Comparison of ENCODE assay signal across 7 cellular contexts in genomic region chrX:119887721-119888425, GRCh38. TPM values are rescaled to one million over a fixed set of nuclear protein-coding genes. Genes with fewer than 3 reads are reported as not detected.
DNase-seq lines count a peak whose midpoint lies in the region; ATAC-seq and TF ChIP-seq lines count a peak whose summit lies in the region.

No MANE protein-coding gene starts in this region.

- H3K27me3 ChIP-seq in PC-9 (ENCODE audit: insufficient read depth, low read depth) (no peaks in the 10 kb centered on the region), neutrophil (peaks cover 6% of the 10 kb centered on the region), aorta (ENCODE audit: control insufficient read depth in 1 of 2, insufficient read depth in 2 of 2, low read length in 1 of 2) (no peaks in the 10 kb centered on the region)

- H2AFZ ChIP-seq in PC-9, result peak overlapping the region; percentile 89

- no peaks in the 10 kb centered on the region for H3K79me2 ChIP-seq in PC-9 (ENCODE audit: low read depth)

- peaks cover 4% of the 10 kb centered on the region for H3K4me1 Mint-ChIP-seq in activated T-helper 2 cell treated with anti-CD3 and anti-CD28 coated beads, Interferon-gamma antibody, Interleukin-2, Interleukin-4, amounts not matched to agents 10 μg/mL and 5 μg/mL and 100 μg/mL, durations not matched to agents 14 hours and 24 hours and 36 hours (ENCODE audit: low read depth)

- H4K20me1 ChIP-seq in PC-9 (ENCODE audit: insufficient read depth), result no peaks in the 10 kb centered on the region

- POLR2A ChIA-PET in PC-9 (lab: Charles Lee; ENCODE audit: unreplicated experiment), result interaction anchor here (0.7 kb wide), 3 partner anchors 9 to 130 kb away, joined by 6 to 31 read pairs (median 8); partner anchors contain the start of gene SOWAHD

- ATAC-seq in GM18505 (IDR thresholded peaks at IDR 0.05; ENCODE audit: unreplicated experiment), result peak; percentile 93
- peak; percentile 92 for ATAC-seq in HG03354 (IDR thresholded peaks at IDR 0.05; ENCODE audit: poor library complexity, severe bottlenecking, unreplicated experiment)
- ATAC-seq in aorta (ENCODE audit: low FRiP score), result peak; percentile 65

- 11 to 35% methylated on average over 39 to 40 of the region's 40 CpGs for WGBS in aorta, 2 donors

- H3F3A ChIP-seq in PC-9 (ENCODE audit: insufficient read depth, low read depth), result peaks cover 5% of the 10 kb centered on the region; the same call in 1 of the 2 replicates

- TF ChIP-seq CTCF in PC-9 (conservative IDR thresholded peaks at IDR 0.05) (peak; percentile 83), neutrophil (IDR thresholded peaks at IDR 0.05) (peak; percentile 62)

- H3K9me3 ChIP-seq in PC-9 (ENCODE audit: insufficient read depth, low read depth) (no peaks in the 10 kb centered on the region), neutrophil (no peaks in the 10 kb centered on the region), aorta (ENCODE audit: control insufficient read depth, low read length) (no peaks in the 10 kb centered on the region)

- no TSS peak for BruUV-seq in PC-9 (replicated peaks; lab: Mats Ljungman, UMichigan)

- H3K4me1 ChIP-seq in PC-9 (replicated peaks; ENCODE audit: insufficient read depth), result no peaks in the 10 kb centered on the region
- H3K4me1 ChIP-seq in neutrophil (ENCODE audit: control insufficient read depth in 1 of 2, insufficient read depth in 1 of 2, low read depth in 1 of 2, low read length in 1 of 2), result peaks cover 0 to 6% of the 10 kb centered on the region in 2 experiments
- no peaks in the 10 kb centered on the region for H3K4me1 ChIP-seq in aorta (ENCODE audit: control insufficient read depth in 1 of 2, insufficient read depth in 2 of 2, low read length in 2 of 2)

- TF ChIP-seq POLR2A in GM18505 (IDR thresholded peaks at IDR 0.05; ENCODE audit: borderline replicate concordance, extremely low read depth, insufficient read depth, insufficient read length), result no peak

- DNase-seq in PC-9, result peak; percentile 65 to 77
- peak; percentile 52 for DNase-seq in activated T-helper 2 cell treated with anti-CD3 and anti-CD28 coated beads, Interferon-gamma antibody, Interleukin-2, Interleukin-4, amounts not matched to agents 10 μg/mL and 5 μg/mL and 100 μg/mL, durations not matched to agents 14 hours and 24 hours and 36 hours (ENCODE audit: low spot score)
- peak; percentile 28 for DNase-seq in fibroblast of the conjunctiva (ENCODE audit: low read depth)
- peak; percentile 68 to 80 for DNase-seq in aorta

- peak overlapping the region; percentile 45 for H3K4me3 Mint-ChIP-seq in activated T-helper 2 cell treated with anti-CD3 and anti-CD28 coated beads, Interferon-gamma antibody, Interleukin-2, Interleukin-4, amounts not matched to agents 10 μg/mL and 5 μg/mL and 100 μg/mL, durations not matched to agents 14 hours and 24 hours and 36 hours (ENCODE audit: low read depth)

- H3K27me3 Mint-ChIP-seq in activated T-helper 2 cell treated with anti-CD3 and anti-CD28 coated beads, Interferon-gamma antibody, Interleukin-2, Interleukin-4, amounts not matched to agents 10 μg/mL and 5 μg/mL and 100 μg/mL, durations not matched to agents 14 hours and 24 hours and 36 hours (ENCODE audit: low read depth), result no peaks in the 10 kb centered on the region

- no peak overlapping the region for H3K27ac Mint-ChIP-seq in activated T-helper 2 cell treated with anti-CD3 and anti-CD28 coated beads, Interferon-gamma antibody, Interleukin-2, Interleukin-4, amounts not matched to agents 10 μg/mL and 5 μg/mL and 100 μg/mL, durations not matched to agents 14 hours and 24 hours and 36 hours

- no peaks in the 10 kb centered on the region for H3K36me3 ChIP-seq in PC-9 (ENCODE audit: low read depth)
- no peaks in the 10 kb centered on the region for H3K36me3 ChIP-seq in neutrophil
- H3K36me3 ChIP-seq in aorta (ENCODE audit: control insufficient read depth in 1 of 2, insufficient read depth in 2 of 2, low read length in 1 of 2), result no peaks in the 10 kb centered on the region

- CTCF ChIA-PET in PC-9 (lab: Charles Lee), result interaction anchor here (0.6 to 1.0 kb wide), 5 partner anchors 35 to 235 kb away, joined by 4 to 7 read pairs (median 4); partner anchors contain the start of gene RPL39

- H3K4me2 ChIP-seq in PC-9, result peak overlapping the region; percentile 88

- H3K9me2 ChIP-seq in PC-9 (ENCODE audit: insufficient read depth), result no peaks in the 10 kb centered on the region

- intact Hi-C loops in PC-9 (cut with micrococcal nuclease; ENCODE audit: unreplicated experiment), result loop anchor here (2.0 to 10.0 kb wide), 5 partner anchors 15 to 371 kb away; partner anchors contain the start of genes NKAP, NKRF and SEPTIN6
- intact Hi-C loops in activated T-helper 2 cell treated with anti-CD3 and anti-CD28 coated beads, Interferon-gamma antibody, Interleukin-2, Interleukin-4, amounts not matched to agents 10 μg/mL and 5 μg/mL and 100 μg/mL, durations not matched to agents 14 hours and 24 hours and 36 hours (cut with micrococcal nuclease), result loop anchor here (10.0 kb wide), 1 partner anchor 403 kb away; no protein-coding TSS in a partner anchor
- intact Hi-C loops in aorta (cut with DNase I), result no loop called here

- H3K27ac ChIP-seq in PC-9 (no peak overlapping the region), neutrophil (no peak overlapping the region), aorta (ENCODE audit: low read depth in 1 of 2, low read length in 2 of 2) (no peak overlapping the region)

- H3K9me3 Mint-ChIP-seq in activated T-helper 2 cell treated with anti-CD3 and anti-CD28 coated beads, Interferon-gamma antibody, Interleukin-2, Interleukin-4, amounts not matched to agents 10 μg/mL and 5 μg/mL and 100 μg/mL, durations not matched to agents 14 hours and 24 hours and 36 hours, result no peaks in the 10 kb centered on the region

- peak overlapping the region; percentile 66 for H3K4me3 ChIP-seq in PC-9
- H3K4me3 ChIP-seq in neutrophil (ENCODE audit: low read depth in 1 of 2, low read length in 1 of 2), result peak overlapping the region; percentile 48 to 55
- H3K4me3 ChIP-seq in aorta (ENCODE audit: low read length in 2 of 2), result no peak overlapping the region

- H3K36me3 Mint-ChIP-seq in activated T-helper 2 cell treated with anti-CD3 and anti-CD28 coated beads, Interferon-gamma antibody, Interleukin-2, Interleukin-4, amounts not matched to agents 10 μg/mL and 5 μg/mL and 100 μg/mL, durations not matched to agents 14 hours and 24 hours and 36 hours (ENCODE audit: low read depth), result no peaks in the 10 kb centered on the region

RNA-seq across cellular contexts. Expression of gene AKAP14, which starts 7.8 kb away (rescaled TPM):
- total RNA-seq in PC-9 (2021), result 2.7 TPM in 1 of 2 replicates, not detected in the other
- not detected in 2 replicates for total RNA-seq in activated T-helper 2 cell treated with anti-CD3 and anti-CD28 coated beads, Interferon-gamma antibody, Interleukin-2, Interleukin-4, amounts not matched to agents 10 μg/mL and 5 μg/mL and 100 μg/mL, durations not matched to agents 14 hours and 24 hours and 36 hours
- total RNA-seq in aorta, result not detected
- not detected for polyA plus RNA-seq in aorta

RNA-seq across cellular contexts. Expression of gene NDUFA1, which starts 16.2 kb away (rescaled TPM):
- 181 and 189 TPM in 2 replicates for total RNA-seq in PC-9 (2021)
- 82.6 and 84.4 TPM in 2 replicates for total RNA-seq in activated T-helper 2 cell treated with anti-CD3 and anti-CD28 coated beads, Interferon-gamma antibody, Interleukin-2, Interleukin-4, amounts not matched to agents 10 μg/mL and 5 μg/mL and 100 μg/mL, durations not matched to agents 14 hours and 24 hours and 36 hours
- 10 to 100 TPM; 53.8 to 64.4 TPM for total RNA-seq in aorta
- polyA plus RNA-seq in aorta, result 100 to 1,000 TPM; 119 to 187 TPM

RNA-seq across cellular contexts. Expression of gene RNF113A, which starts 16.3 kb away (rescaled TPM):
- total RNA-seq in PC-9 (2021) (23.2 and 24.2 TPM in 2 replicates), aorta (10 to 100 TPM in 1 of 2 donors, 1 to 10 TPM in 1; 9.6 to 10.1 TPM)
- total RNA-seq in activated T-helper 2 cell treated with anti-CD3 and anti-CD28 coated beads, Interferon-gamma antibody, Interleukin-2, Interleukin-4, amounts not matched to agents 10 μg/mL and 5 μg/mL and 100 μg/mL, durations not matched to agents 14 hours and 24 hours and 36 hours, result 24.0 and 26.8 TPM in 2 replicates
- polyA plus RNA-seq in aorta, result 10 to 100 TPM in 1 of 2 donors, 1 to 10 TPM in 1; 9.4 to 16.1 TPM

RNA-seq across cellular contexts. Expression of gene UPF3B, which starts 35.1 kb away (rescaled TPM):
- total RNA-seq in PC-9 (2021) (19.8 and 24.3 TPM in 2 replicates), aorta (1 to 10 TPM; 6.7 to 9.5 TPM)
- 13.9 TPM in 2 replicates for total RNA-seq in activated T-helper 2 cell treated with anti-CD3 and anti-CD28 coated beads, Interferon-gamma antibody, Interleukin-2, Interleukin-4, amounts not matched to agents 10 μg/mL and 5 μg/mL and 100 μg/mL, durations not matched to agents 14 hours and 24 hours and 36 hours
- 10 to 100 TPM; 14.4 to 20.7 TPM for polyA plus RNA-seq in aorta

RNA-seq across cellular contexts. Expression of gene NKAP, which starts 55.7 kb away (rescaled TPM):
- 15.7 and 18.6 TPM in 2 replicates for total RNA-seq in PC-9 (2021)
- 9.8 and 10.4 TPM in 2 replicates for total RNA-seq in activated T-helper 2 cell treated with anti-CD3 and anti-CD28 coated beads, Interferon-gamma antibody, Interleukin-2, Interleukin-4, amounts not matched to agents 10 μg/mL and 5 μg/mL and 100 μg/mL, durations not matched to agents 14 hours and 24 hours and 36 hours
- 1 to 10 TPM; 7.0 to 8.0 TPM for total RNA-seq in aorta
- polyA plus RNA-seq in aorta, result 1 to 10 TPM; 2.9 to 7.5 TPM

Comparison
In these comparisons a context has a peak if more than half of its experiments do, and no peak if none do; other contexts are left out.
1. H3K4me3 ChIP-seq: peak in PC-9 (single experiment) and neutrophil (2 of 2); none in aorta (0 of 2).
2. intact Hi-C loops: an anchor here in PC-9 (2.0 to 10.0 kb wide) and activated T-helper 2 cell treated with anti-CD3 and anti-CD28 coated beads, Interferon-gamma antibody, Interleukin-2, Interleukin-4, amounts not matched to agents 10 μg/mL and 5 μg/mL and 100 μg/mL, durations not matched to agents 14 hours and 24 hours and 36 hours (10.0 kb wide); none called in aorta.
3. Peak in every context shown above with its lines, with median percentiles within 50 percentile points of each other: ATAC-seq and DNase-seq.